Comparison of ENCODE assay signal across 28 cellular contexts in genomic region chr9:127153484-127153883, GRCh38. TPM values are rescaled to one million over a fixed set of nuclear protein-coding genes. Genes with fewer than 3 reads are reported as not detected.
DNase-seq lines count a peak whose midpoint lies in the region; ATAC-seq and TF ChIP-seq lines count a peak whose summit lies in the region.
"Had no signal": no experiment of that assay in that cellular context is flagged by ENCODE, and none has a peak within 500 bp of the region (broad histone marks: within the 10 kb centered on the region; RNA-seq: fewer than 3 reads in every experiment).

No MANE protein-coding gene starts in this region.

- no peaks in the 10 kb centered on the region for H3K4me1 ChIP-seq in foreskin keratinocyte
- H3K4me1 ChIP-seq: right lobe of liver had no signal

- H3K4me1 Mint-ChIP-seq in osteocyte (ENCODE audit: unreplicated experiment): peaks cover 18% of the 10 kb centered on the region
- H3K4me1 Mint-ChIP-seq: activated naive CD8-positive, alpha-beta T cell treated with anti-CD3 and anti-CD28 coated beads, Interleukin-2, amount 10 ng/mL, durations not matched to agents 7 days and 5 days had no signal

- ATAC-seq in HG02642 (IDR thresholded peaks at IDR 0.05; ENCODE audit: poor library complexity, unreplicated experiment) (no peak), foreskin keratinocyte (no peak), HG02938 (IDR thresholded peaks at IDR 0.05; ENCODE audit: unreplicated experiment) (no peak)

- H3K27ac ChIP-seq in cingulate gyrus (ENCODE audit: low read depth, low read length) (peak overlapping the region; percentile 60), foreskin keratinocyte (no peak overlapping the region)
- H3K27ac ChIP-seq: cardiac muscle cell, right lobe of liver, VCaP had no signal

- TF ChIP-seq CTCF in osteocyte (IDR thresholded peaks at IDR 0.05): no peak
- TF ChIP-seq CTCF in foreskin keratinocyte (conservative IDR thresholded peaks at IDR 0.05): no peak

- H3K9me3 Mint-ChIP-seq in osteocyte (ENCODE audit: unreplicated experiment): no peaks in the 10 kb centered on the region
- H3K9me3 Mint-ChIP-seq: activated naive CD8-positive, alpha-beta T cell treated with anti-CD3 and anti-CD28 coated beads, Interleukin-2, amount 10 ng/mL, durations not matched to agents 7 days and 5 days; CD4-positive, alpha-beta T cell; IgD-negative memory B cell; T-helper 2 cell treated with Interferon-gamma antibody and Interleukin-4, amounts not matched to agents 5 μg/mL and 100 μg/mL, for 36 hours; type B pancreatic cell had no signal

- H3K4me3 Mint-ChIP-seq in osteocyte (ENCODE audit: unreplicated experiment): no peak overlapping the region
- H3K4me3 Mint-ChIP-seq: activated naive CD8-positive, alpha-beta T cell treated with anti-CD3 and anti-CD28 coated beads, Interleukin-2, amount 10 ng/mL, durations not matched to agents 7 days and 5 days; CD4-positive, alpha-beta T cell; T-helper 2 cell treated with Interferon-gamma antibody and Interleukin-4, amounts not matched to agents 5 μg/mL and 100 μg/mL, for 36 hours; type B pancreatic cell had no signal

- no peaks in the 10 kb centered on the region for H3K36me3 Mint-ChIP-seq in osteocyte (ENCODE audit: unreplicated experiment)
- H3K36me3 Mint-ChIP-seq: activated naive CD8-positive, alpha-beta T cell treated with anti-CD3 and anti-CD28 coated beads, Interleukin-2, amount 10 ng/mL, durations not matched to agents 7 days and 5 days; type B pancreatic cell had no signal

- DNase-seq in activated CD8-positive, alpha-beta memory T cell treated with anti-CD3 and anti-CD28 coated beads for 24 hours: peak; percentile 32
- DNase-seq in activated CD8-positive, alpha-beta memory T cell treated with anti-CD3 and anti-CD28 coated beads, Interleukin-2, amount 50 U/mL, for 4 hours: no peak
- DNase-seq in osteocyte (ENCODE audit: extremely low spot score, unreplicated experiment) (peak; percentile 64), HUDEP-2 (lab: John Stamatoyannopoulos, UW; ENCODE audit: unreplicated experiment in 76 of 76) (no peak), foreskin keratinocyte (no peak)
- DNase-seq: 8988T; activated CD4-positive, alpha-beta T cell treated with anti-CD3 and anti-CD28 coated beads for 4 hours; activated gamma-delta T cell treated with Interleukin-2 at 50 U/mL for 16 hours; CD4-positive, alpha-beta T cell; cortex of kidney; GM23248; left lung; mesendoderm; NCI-H1048; NCI-H1694; stimulated activated CD4-positive, alpha-beta T cell treated with anti-CD3 and anti-CD28 coated beads, Interleukin-12 subunit alpha, Interleukin-12 subunit beta, amount 100 ng/mL, for 4 hours; stimulated activated CD4-positive, alpha-beta T cell treated with anti-CD3 and anti-CD28 coated beads, Interleukin-2, amount 100 ng/mL, for 48 hours had no signal

- H3K27me3 ChIP-seq in foreskin keratinocyte: peaks cover 9% of the 10 kb centered on the region
- H3K27me3 ChIP-seq: cardiac muscle cell, left lung, right lobe of liver had no signal

- peaks cover 3% of the 10 kb centered on the region for H3K27me3 Mint-ChIP-seq in osteocyte (ENCODE audit: unreplicated experiment)
- H3K27me3 Mint-ChIP-seq: IgD-negative memory B cell, progenitor cell of endocrine pancreas, type B pancreatic cell had no signal

- no peak overlapping the region for H3K27ac Mint-ChIP-seq in osteocyte (ENCODE audit: unreplicated experiment)
- H3K27ac Mint-ChIP-seq: activated naive CD8-positive, alpha-beta T cell treated with anti-CD3 and anti-CD28 coated beads, Interleukin-2, amount 10 ng/mL, durations not matched to agents 7 days and 5 days; CD4-positive, alpha-beta T cell; progenitor cell of endocrine pancreas; T-helper 2 cell treated with Interferon-gamma antibody and Interleukin-4, amounts not matched to agents 5 μg/mL and 100 μg/mL, for 36 hours; type B pancreatic cell had no signal

RNA-seq across cellular contexts. Expression of gene ANGPTL2, which starts 31.0 kb away (rescaled TPM):
- total RNA-seq in osteocyte (34.8 and 40.0 TPM in 2 replicates), foreskin keratinocyte (0.32 and 0.37 TPM in 2 replicates)
- polyA plus RNA-seq in foreskin keratinocyte: 0.36 and 0.38 TPM in 2 replicates
- total RNA-seq: activated naive CD8-positive, alpha-beta T cell treated with anti-CD3 and anti-CD28 coated beads, Interleukin-2, amount 10 ng/mL, durations not matched to agents 7 days and 5 days; CD4-positive, alpha-beta T cell had no signal

Comparison
In these comparisons a context has a peak if more than half of its experiments do, and no peak if none do; other contexts are left out.
1. DNase-seq: peak in activated CD8-positive, alpha-beta memory T cell treated with anti-CD3 and anti-CD28 coated beads for 24 hours (single experiment) and osteocyte (single experiment); none in activated CD8-positive, alpha-beta memory T cell treated with anti-CD3 and anti-CD28 coated beads, Interleukin-2, amount 50 U/mL, for 4 hours (single experiment), HUDEP-2 (0 of 76) and foreskin keratinocyte (0 of 2).
2. RNA of gene ANGPTL2, which starts 31.0 kb away (total RNA-seq): 34.8 to 40.0 TPM in osteocyte; 0.32 to 0.37 TPM in foreskin keratinocyte; every median in the first group is over 10 times any median in the second.